Comparison of ENCODE assay signal across 8 cellular contexts in the genomic region with DNA sequence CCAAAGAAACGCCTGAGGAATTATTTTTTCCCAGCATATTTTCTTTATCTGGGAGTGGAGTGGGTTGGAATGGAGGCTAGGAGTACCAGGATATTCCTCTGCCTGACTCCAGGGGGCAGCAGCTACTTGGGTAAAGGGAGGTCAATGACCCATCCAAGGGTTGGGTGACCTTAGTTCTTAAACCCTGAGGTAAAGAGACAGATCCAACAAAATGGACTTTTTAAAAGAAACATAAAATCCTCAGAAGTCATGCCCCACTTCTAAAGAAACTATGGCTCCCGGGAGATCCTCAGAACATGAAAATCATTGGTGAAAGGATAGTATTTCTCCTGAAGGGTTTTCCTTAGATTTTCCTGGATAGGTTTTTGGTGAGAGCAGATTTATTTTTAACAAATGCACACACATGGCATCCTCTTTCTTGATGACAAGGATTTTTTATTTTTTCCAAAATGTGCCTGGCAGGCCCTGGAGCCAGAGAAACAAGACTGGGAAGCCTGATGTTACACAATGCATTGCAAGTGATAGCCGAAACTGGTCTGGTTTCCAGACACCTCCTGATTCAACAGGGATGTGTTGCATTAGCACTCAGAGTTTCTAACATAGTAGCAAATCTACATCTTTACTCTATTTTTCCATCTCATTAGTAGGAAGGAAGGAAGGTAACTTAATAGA.
DNase-seq lines count a peak whose midpoint lies in the region; ATAC-seq and TF ChIP-seq lines count a peak whose summit lies in the region.

No MANE protein-coding gene starts in this region.

- H3K9me3 ChIP-seq in colonic mucosa (no peaks in the 10 kb centered on the region), lower lobe of right lung (no peaks in the 10 kb centered on the region)

- no peak overlapping the region for H3K9ac ChIP-seq in colonic mucosa (ENCODE audit: low read depth in 2 of 2, low read length in 2 of 2)

- ATAC-seq in lower lobe of right lung (peak; percentile 78 to 80), GM18505 (IDR thresholded peaks at IDR 0.05; ENCODE audit: unreplicated experiment) (no peak), HG02870 (IDR thresholded peaks at IDR 0.05; ENCODE audit: unreplicated experiment) (no peak), GM21717 (IDR thresholded peaks at IDR 0.05; ENCODE audit: unreplicated experiment) (no peak)

- H3K4me1 ChIP-seq in colonic mucosa (no peaks in the 10 kb centered on the region), lower lobe of right lung (no peaks in the 10 kb centered on the region)

- no peak for TF ChIP-seq POLR2A in GM18505 (IDR thresholded peaks at IDR 0.05; ENCODE audit: borderline replicate concordance, extremely low read depth, insufficient read depth, insufficient read length)

- peak; percentile 67 for DNase-seq in D341Med (ENCODE audit: low spot score)
- DNase-seq in H7, result peak; percentile 60
- peak; percentile 81 for DNase-seq in NCI-H748 (lab: John Stamatoyannopoulos, UW; ENCODE audit: unreplicated experiment)
- peak; percentile 50 for DNase-seq in colonic mucosa
- DNase-seq in lower lobe of right lung, result no peak

- H3K36me3 ChIP-seq in H7 (replicated peaks; ENCODE audit: control insufficient read depth, insufficient read depth, low read length) (no peaks in the 10 kb centered on the region), colonic mucosa (no peaks in the 10 kb centered on the region), lower lobe of right lung (no peaks in the 10 kb centered on the region)

- intact Hi-C loops in colonic mucosa (cut with DNase I), result loop anchor here (10.0 kb wide), 2 partner anchors 328 to 538 kb away; no protein-coding TSS in a partner anchor
- intact Hi-C loops in lower lobe of right lung (cut with DNase I), result no loop called here

- H3K27me3 ChIP-seq in H7 (ENCODE audit: control insufficient read depth, insufficient read depth, low read length), result no peaks in the 10 kb centered on the region
- no peaks in the 10 kb centered on the region for H3K27me3 ChIP-seq in colonic mucosa
- no peaks in the 10 kb centered on the region for H3K27me3 ChIP-seq in lower lobe of right lung (ENCODE audit: low read depth)

- H3K4me3 ChIP-seq in H7 (ENCODE audit: insufficient read depth, low read depth, low read length) (no peak overlapping the region), colonic mucosa (no peak overlapping the region), lower lobe of right lung (no peak overlapping the region)

- TF ChIP-seq CTCF in colonic mucosa (IDR thresholded peaks at IDR 0.05), result peak; percentile 73
- TF ChIP-seq CTCF in lower lobe of right lung (IDR thresholded peaks at IDR 0.05), result peak; percentile 84

- H3K27ac ChIP-seq in colonic mucosa (no peak overlapping the region), lower lobe of right lung (no peak overlapping the region)

Comparison
In these comparisons a context has a peak if more than half of its experiments do, and no peak if none do; other contexts are left out.
1. ATAC-seq: peak in lower lobe of right lung (2 of 2); none in GM18505 (single experiment), HG02870 (single experiment) and GM21717 (single experiment).